In genomic region chr6:46652603-46653438, GRCh38 we compare ENCODE assay signal across 8 cellular contexts. TPM values are rescaled to one million over a fixed set of nuclear protein-coding genes. Genes with fewer than 3 reads are reported as not detected.
A peak's percentile ranks its signal among the peaks of the same experiment; 100 is the strongest.
DNase-seq lines count a peak whose midpoint lies in the region; ATAC-seq and TF ChIP-seq lines count a peak whose summit lies in the region.

Gene CYP39A1 (minus strand): TSS chr6:46652818. CDS start chr6:46652582, 236 bp downstream.
Gene SLC25A27 (plus strand): TSS chr6:46652975. CDS start chr6:46653193, 218 bp downstream.

- H3K27me3 ChIP-seq in SU-DHL-6 (ENCODE audit: low read length): no peaks in the 10 kb centered on the region
- no peaks in the 10 kb centered on the region for H3K27me3 ChIP-seq in thoracic aorta (replicated peaks; ENCODE audit: insufficient read depth)

- H4K20me1 ChIP-seq in SU-DHL-6 (ENCODE audit: low read depth, low read length): no peaks in the 10 kb centered on the region

- DNase-seq in GDM1 (lab: John Stamatoyannopoulos, UW): peak; percentile 54
- DNase-seq in NCI-H1092 treated with DMSO at 0.1 percent for 48 hours (lab: John Stamatoyannopoulos, UW): peak; percentile 77
- peak; percentile 86 for DNase-seq in activated naive CD8-positive, alpha-beta T cell treated with anti-CD3 and anti-CD28 coated beads, Interleukin-2, amount 50 U/mL, for 24 hours
- DNase-seq in Right ventricle myocardium superior: peak; percentile 96
- peak; percentile 93 for DNase-seq in osteocyte (ENCODE audit: extremely low spot score, unreplicated experiment)
- DNase-seq in thoracic aorta (ENCODE audit: low spot score): peak; percentile 71

- H3K4me2 ChIP-seq in SU-DHL-6 (ENCODE audit: low read depth, low read length, poor library complexity, severe bottlenecking): peak within 1 kb of the TSS; percentile 92

- H3K4me1 ChIP-seq in thoracic aorta (ENCODE audit: control insufficient read depth in 1 of 2, low read depth in 2 of 2): peaks cover 7 to 18% of the 10 kb centered on the region in 2 donors

- peak within 1 kb of the TSS; percentile 79 for H3K4me3 ChIP-seq in SU-DHL-6 (ENCODE audit: insufficient read depth, low read length, poor library complexity, severe bottlenecking)
- peak within 1 kb of the TSS; percentile 85 for H3K4me3 ChIP-seq in thoracic aorta

- peaks cover 48% of the 10 kb centered on the region for H3K27me3 Mint-ChIP-seq in activated naive CD8-positive, alpha-beta T cell treated with anti-CD3 and anti-CD28 coated beads, Interleukin-2, amount 50 U/mL, for 24 hours
- peaks cover 38% of the 10 kb centered on the region for H3K27me3 Mint-ChIP-seq in osteocyte (ENCODE audit: unreplicated experiment)

- peak; percentile 100 for ATAC-seq in HG02588 (IDR thresholded peaks at IDR 0.05; ENCODE audit: unreplicated experiment)
- ATAC-seq in activated naive CD8-positive, alpha-beta T cell treated with anti-CD3 and anti-CD28 coated beads, Interleukin-2, amount 50 U/mL, for 24 hours: peak; percentile 100
- ATAC-seq in Right ventricle myocardium superior (ENCODE audit: poor library complexity): peak; percentile 100
- ATAC-seq in thoracic aorta (ENCODE audit: insufficient number of reproducible peaks, low FRiP score, low read depth): peak; percentile 98

- peaks cover 36% of the 10 kb centered on the region for H3K36me3 ChIP-seq in SU-DHL-6 (ENCODE audit: low read length)
- H3K36me3 ChIP-seq in thoracic aorta: no peaks in the 10 kb centered on the region

- peaks cover 91% of the 10 kb centered on the region for H3K79me2 ChIP-seq in SU-DHL-6 (ENCODE audit: insufficient read depth, low read length)

- peaks cover 21% of the 10 kb centered on the region for H3K4me1 Mint-ChIP-seq in activated naive CD8-positive, alpha-beta T cell treated with anti-CD3 and anti-CD28 coated beads, Interleukin-2, amount 50 U/mL, for 24 hours
- peaks cover 12% of the 10 kb centered on the region for H3K4me1 Mint-ChIP-seq in osteocyte (ENCODE audit: unreplicated experiment)

- no peaks in the 10 kb centered on the region for H3K9me2 ChIP-seq in SU-DHL-6 (replicated peaks; ENCODE audit: insufficient read depth, low read length)

- no peak for TF ChIP-seq CTCF in SU-DHL-6 (IDR thresholded peaks at IDR 0.05; ENCODE audit: insufficient read depth, low read length, poor library complexity, severe bottlenecking)
- no peak for TF ChIP-seq CTCF in osteocyte (IDR thresholded peaks at IDR 0.05)
- TF ChIP-seq CTCF in thoracic aorta (IDR thresholded peaks at IDR 0.05): no peak

- no peaks in the 10 kb centered on the region for H3K9me3 Mint-ChIP-seq in activated naive CD8-positive, alpha-beta T cell treated with anti-CD3 and anti-CD28 coated beads, Interleukin-2, amount 50 U/mL, for 24 hours
- H3K9me3 Mint-ChIP-seq in osteocyte (ENCODE audit: unreplicated experiment): no peaks in the 10 kb centered on the region

- H3F3A ChIP-seq in SU-DHL-6 (ENCODE audit: insufficient read depth): peaks cover 51% of the 10 kb centered on the region

- H3K36me3 Mint-ChIP-seq in activated naive CD8-positive, alpha-beta T cell treated with anti-CD3 and anti-CD28 coated beads, Interleukin-2, amount 50 U/mL, for 24 hours (ENCODE audit: low read depth): no peaks in the 10 kb centered on the region
- H3K36me3 Mint-ChIP-seq in osteocyte (ENCODE audit: unreplicated experiment): peaks cover 2% of the 10 kb centered on the region

- H2AFZ ChIP-seq in SU-DHL-6 (ENCODE audit: low read depth, low read length, severe bottlenecking): peak within 1 kb of the TSS; percentile 7

- peak within 1 kb of the TSS; percentile 96 for H3K27ac ChIP-seq in SU-DHL-6 (ENCODE audit: low read depth, low read length)
- peak within 1 kb of the TSS; percentile 67 to 72 for H3K27ac ChIP-seq in thoracic aorta

- H3K9me3 ChIP-seq in SU-DHL-6 (ENCODE audit: insufficient read depth, low read length): no peaks in the 10 kb centered on the region
- no peaks in the 10 kb centered on the region for H3K9me3 ChIP-seq in thoracic aorta

- intact Hi-C loops in Right ventricle myocardium superior (cut with DNase I): no loop called here

- peak within 1 kb of the TSS; percentile 82 for H3K9ac ChIP-seq in SU-DHL-6 (ENCODE audit: low read length)

- H3K27ac Mint-ChIP-seq in activated naive CD8-positive, alpha-beta T cell treated with anti-CD3 and anti-CD28 coated beads, Interleukin-2, amount 50 U/mL, for 24 hours: peak within 1 kb of the TSS; percentile 71
- H3K27ac Mint-ChIP-seq in osteocyte (ENCODE audit: unreplicated experiment): peak within 1 kb of the TSS; percentile 53

- H3K4me3 Mint-ChIP-seq in activated naive CD8-positive, alpha-beta T cell treated with anti-CD3 and anti-CD28 coated beads, Interleukin-2, amount 50 U/mL, for 24 hours: peak within 1 kb of the TSS; percentile 80
- H3K4me3 Mint-ChIP-seq in osteocyte (ENCODE audit: unreplicated experiment): peak within 1 kb of the TSS; percentile 86

RNA-seq across cellular contexts. Expression of gene CYP39A1, which starts in this region (rescaled TPM):
- total RNA-seq in Right ventricle myocardium superior: 4.7 TPM
- 0.30 TPM in 1 of 2 replicates, not detected in the other for total RNA-seq in osteocyte
- total RNA-seq in thoracic aorta: 1 to 10 TPM in 1 of 2 donors, under 1 TPM in 1; 0.68 to 1.1 TPM

RNA-seq across cellular contexts. Expression of gene SLC25A27, which starts in this region (rescaled TPM):
- total RNA-seq in Right ventricle myocardium superior (11.7 TPM), osteocyte (7.6 and 8.2 TPM in 2 replicates), thoracic aorta (10 to 100 TPM; 44.4 to 52.8 TPM)

Comparison
In these comparisons a context has a peak if more than half of its experiments do, and no peak if none do; other contexts are left out.
1. Peak in every context shown above with its lines: DNase-seq, ATAC-seq, H3K4me3 ChIP-seq and H3K27ac ChIP-seq.